1 cellular context compared by ENCODE assay signal in genomic region chr19:11423804-11424318, GRCh38.
TF ChIP-seq lines count a peak whose summit lies in the region.

No MANE protein-coding gene starts in this region.

TF ChIP-seq in H1, 55 proteins besides CTCF, POLR2A, EP300 and RAD21:
- TF ChIP-seq E2F6 (IDR thresholded peaks at IDR 0.05) = no peak
- no peak for TF ChIP-seq TEAD4 (IDR thresholded peaks at IDR 0.05; ENCODE audit: low read depth, low read length)
- no peak for TF ChIP-seq KDM4A (IDR thresholded peaks at IDR 0.05; ENCODE audit: low read depth, low read length, severe bottlenecking)
